ENCODE assay signal across 18 cellular contexts in genomic region chr6:118391086-118391485, GRCh38.
"Had no signal": no experiment of that assay in that cellular context is flagged by ENCODE, and none has a peak within 500 bp of the region (broad histone marks: within the 10 kb centered on the region; RNA-seq: fewer than 3 reads in every experiment).

No MANE protein-coding gene starts in this region.

- H3K27ac Mint-ChIP-seq: natural killer cell, type B pancreatic cell had no signal

- H3K36me3 Mint-ChIP-seq: natural killer cell, type B pancreatic cell had no signal

- DNase-seq: effector CD8-positive, alpha-beta T cell; foreskin keratinocyte; head of caudate nucleus; mammary epithelial cell; mucosa of descending colon; natural killer cell; ovary; sigmoid colon; small intestine; stimulated activated CD4-positive, alpha-beta T cell treated with anti-CD3 and anti-CD28 coated beads, Interleukin-12 subunit alpha, Interleukin-12 subunit beta, amount 100 ng/mL, for 4 hours; stimulated activated naive CD4-positive, alpha-beta T cell; stomach; uterus had no signal

- H3K27me3 Mint-ChIP-seq: type B pancreatic cell had no signal

- H3K36me3 ChIP-seq: ovary, right atrium auricular region, sigmoid colon, stomach, uterus had no signal

- H3K4me2 ChIP-seq: hepatocyte had no signal

- H3K4me3 ChIP-seq: coronary artery, hepatocyte, mucosa of descending colon, ovary, right atrium auricular region, sigmoid colon, stomach, uterus had no signal

- H3K4me1 ChIP-seq: foreskin keratinocyte, right atrium auricular region, sigmoid colon, stomach, uterus had no signal

- H3K4me1 Mint-ChIP-seq: natural killer cell, neural crest cell had no signal

- H3K4me3 Mint-ChIP-seq: natural killer cell, neural crest cell, type B pancreatic cell had no signal

- H3K9me3 ChIP-seq: mucosa of descending colon, ovary, right atrium auricular region, sigmoid colon, uterus had no signal

- H3K27me3 ChIP-seq: foreskin keratinocyte, hepatocyte, ovary, right atrium auricular region, sigmoid colon, stomach, uterus had no signal

- ATAC-seq: foreskin keratinocyte, mucosa of descending colon, natural killer cell had no signal

- H3K9me3 Mint-ChIP-seq: natural killer cell, type B pancreatic cell had no signal

- H2AFZ ChIP-seq: hepatocyte had no signal

- H3K27ac ChIP-seq: coronary artery, foreskin keratinocyte, hepatocyte, ovary, right atrium auricular region, sigmoid colon, stomach, uterus had no signal
